Comparison of ENCODE assay signal across 9 cellular contexts in genomic region chr4:172982151-172982590, GRCh38.
DNase-seq lines count a peak whose midpoint lies in the region; ATAC-seq lines count a peak whose summit lies in the region.
"Had no signal": no experiment of that assay in that cellular context is flagged by ENCODE, and none has a peak within 500 bp of the region (broad histone marks: within the 10 kb centered on the region; RNA-seq: fewer than 3 reads in every experiment).

No MANE protein-coding gene starts in this region.

- no peaks in the 10 kb centered on the region for H3K27me3 ChIP-seq in SJSA1 (replicated peaks)
- H3K27me3 ChIP-seq: SJCRH30 had no signal

- no peaks in the 10 kb centered on the region for H3K9me3 ChIP-seq in SJSA1 (replicated peaks)
- H3K9me3 ChIP-seq: SJCRH30 had no signal

- H3K4me1 ChIP-seq in SJSA1 (replicated peaks) = peaks cover 7% of the 10 kb centered on the region

- H3K27ac ChIP-seq in SJSA1 (no peak overlapping the region), substantia nigra (ENCODE audit: low read depth, low read length, poor library complexity, severe bottlenecking) (no peak overlapping the region)
- H3K27ac ChIP-seq: SJCRH30 had no signal

- no peak overlapping the region for H3K4me3 ChIP-seq in SJSA1
- H3K4me3 ChIP-seq: SJCRH30 had no signal

- DNase-seq in GM04504 (ENCODE audit: low read depth) (peak; percentile 51), SJSA1 (ENCODE audit: low read depth in 1 of 2, low spot score in 2 of 2) (peak; percentile 57 to 70), myocyte (ENCODE audit: low read depth) (peak; percentile 85), SKM-1 (lab: John Stamatoyannopoulos, UW; ENCODE audit: unreplicated experiment) (no peak), substantia nigra (lab: John Stamatoyannopoulos, UW) (no peak), NCI-H2171 (lab: John Stamatoyannopoulos, UW) (no peak)

- peak; percentile 36 for ATAC-seq in HG02885 (IDR thresholded peaks at IDR 0.05; ENCODE audit: poor library complexity, unreplicated experiment)
- no peak for ATAC-seq in HG03139 (IDR thresholded peaks at IDR 0.05; ENCODE audit: unreplicated experiment)

- no peaks in the 10 kb centered on the region for H3K36me3 ChIP-seq in SJSA1
- H3K36me3 ChIP-seq: SJCRH30 had no signal

Comparison
In these comparisons a context has a peak if more than half of its experiments do, and no peak if none do; other contexts are left out.
1. DNase-seq: peak in GM04504 (single experiment), SJSA1 (2 of 2) and myocyte (single experiment); none in SKM-1 (single experiment), substantia nigra (0 of 49) and NCI-H2171 (single experiment).